Comparison of ENCODE assay signal across 9 cellular contexts in genomic region chrX:119067023-119067739, GRCh38. TPM values are rescaled to one million over a fixed set of nuclear protein-coding genes. Genes with fewer than 3 reads are reported as not detected.
DNase-seq lines count a peak whose midpoint lies in the region; ATAC-seq, FAIRE-seq and TF ChIP-seq lines count a peak whose summit lies in the region.
"Had no signal": no experiment of that assay in that cellular context is flagged by ENCODE, and none has a peak within 500 bp of the region (broad histone marks: within the 10 kb centered on the region; RNA-seq: fewer than 3 reads in every experiment).

No MANE protein-coding gene starts in this region.

- H2AFZ ChIP-seq in GM23338 (no peak overlapping the region), fibroblast of lung (ENCODE audit: low read length) (no peak overlapping the region)

- H3K9me3 ChIP-seq in fibroblast of lung (ENCODE audit: control insufficient read depth, insufficient read depth, low read depth, low read length), result no peaks in the 10 kb centered on the region
- H3K9me3 ChIP-seq: neutrophil had no signal

- no peak for FAIRE-seq in urothelium cell line (lab: Jason Lieb, UNC)

- H3K27me3 ChIP-seq in GM23338 (ENCODE audit: insufficient read depth) (no peaks in the 10 kb centered on the region), fibroblast of lung (ENCODE audit: control insufficient read depth, insufficient read depth, low read length) (no peaks in the 10 kb centered on the region)
- H3K27me3 ChIP-seq: neutrophil had no signal

- H3K36me3 ChIP-seq in GM23338 (ENCODE audit: insufficient read depth) (no peaks in the 10 kb centered on the region), fibroblast of lung (ENCODE audit: control insufficient read depth, insufficient read depth, low read length) (no peaks in the 10 kb centered on the region)
- H3K36me3 ChIP-seq: neutrophil had no signal

- H3K79me2 ChIP-seq in GM23338 (replicated peaks; ENCODE audit: insufficient read depth) (no peaks in the 10 kb centered on the region), fibroblast of lung (ENCODE audit: control insufficient read depth, insufficient read depth, low read length) (no peaks in the 10 kb centered on the region)

- H3K9me3 Mint-ChIP-seq in GM23338, result no peaks in the 10 kb centered on the region; the same call in 2 of the 3 replicates
- peaks cover 2% of the 10 kb centered on the region for H3K9me3 Mint-ChIP-seq in neural crest cell

- H3K27ac ChIP-seq in C4-2B (no peak overlapping the region), GM23338 (ENCODE audit: low read depth) (no peak overlapping the region), fibroblast of lung (ENCODE audit: insufficient read depth, low read length) (no peak overlapping the region)
- H3K27ac ChIP-seq: neutrophil had no signal

- H3K27ac Mint-ChIP-seq in GM23338 (no peak overlapping the region), neural crest cell (ENCODE audit: unreplicated experiment) (no peak overlapping the region)

- no peaks in the 10 kb centered on the region for H3K9me2 ChIP-seq in GM23338 (ENCODE audit: insufficient read depth)

- peak; percentile 78 for ATAC-seq in GM23338
- ATAC-seq in HG03571 (IDR thresholded peaks at IDR 0.05; ENCODE audit: unreplicated experiment), result no peak

- no peaks in the 10 kb centered on the region for H4K20me1 ChIP-seq in GM23338 (replicated peaks; ENCODE audit: insufficient read depth)
- H4K20me1 ChIP-seq in fibroblast of lung (ENCODE audit: control insufficient read depth, extremely low read depth, insufficient read depth, low read length), result no peaks in the 10 kb centered on the region

- H3K4me3 ChIP-seq in GM23338 (no peak overlapping the region), fibroblast of lung (replicated peaks in 1 of 4; ENCODE audit: control extremely low read depth in 1 of 4, insufficient read depth in 1 of 4, low read depth in 3 of 4, low read length in 4 of 4) (no peak overlapping the region)

- H3K9ac ChIP-seq in fibroblast of lung (ENCODE audit: insufficient read depth, low read length), result no peak overlapping the region

- H3K4me2 ChIP-seq in GM23338 (no peak overlapping the region), fibroblast of lung (ENCODE audit: extremely low read depth, insufficient read depth, low read length) (no peak overlapping the region)

- H3K27me3 Mint-ChIP-seq in GM23338 (ENCODE audit: insufficient read depth, low read depth, poor library complexity) (no peaks in the 10 kb centered on the region), neural crest cell (ENCODE audit: low read depth) (no peaks in the 10 kb centered on the region)

- TF ChIP-seq CTCF in C4-2B (conservative IDR thresholded peaks at IDR 0.05) (peak; percentile 72), GM23338 (conservative IDR thresholded peaks at IDR 0.05; ENCODE audit: low read depth in 2 of 2) (peak; percentile 64 to 75), fibroblast of lung (conservative IDR thresholded peaks at IDR 0.05 in 1 of 2, IDR thresholded peaks at IDR 0.05 in 1 of 2; ENCODE audit: low read depth in 1 of 2, low read length in 2 of 2) (peak; percentile 52 to 66), neural crest cell (conservative IDR thresholded peaks at IDR 0.05) (peak; percentile 64)

- H3K4me1 Mint-ChIP-seq in GM23338, result peaks cover 7% of the 10 kb centered on the region; the same call in 2 of the 3 replicates
- H3K4me1 Mint-ChIP-seq in neural crest cell, result no peaks in the 10 kb centered on the region

- peaks cover 9% of the 10 kb centered on the region; the same call in 1 of the 2 replicates for H3K4me1 ChIP-seq in GM23338 (ENCODE audit: insufficient read depth)
- no peaks in the 10 kb centered on the region for H3K4me1 ChIP-seq in fibroblast of lung (ENCODE audit: control insufficient read depth, extremely low read depth, insufficient read depth, low read length)

- H3K36me3 Mint-ChIP-seq in GM23338 (ENCODE audit: low read depth), result no peaks in the 10 kb centered on the region
- H3K36me3 Mint-ChIP-seq in neural crest cell (ENCODE audit: low read depth), result peaks cover 4% of the 10 kb centered on the region

- H3K4me3 Mint-ChIP-seq in GM23338, result no peak overlapping the region
- H3K4me3 Mint-ChIP-seq in neural crest cell, result no peak overlapping the region

- no peaks in the 10 kb centered on the region for H3F3A ChIP-seq in GM23338 (replicated peaks; ENCODE audit: low read depth)

- DNase-seq in GM23338 (ENCODE audit: low spot score) (peak; percentile 64), NCI-H345 (lab: John Stamatoyannopoulos, UW) (peak; percentile 24), fibroblast of lung (ENCODE audit: low read depth in 2 of 2) (peak; percentile 34 to 62), neural crest cell (ENCODE audit: low read depth, low spot score) (peak; percentile 38), urothelium cell line (ENCODE audit: low spot score) (peak; percentile 30)
- DNase-seq in activated CD8-positive, alpha-beta memory T cell treated with anti-CD3 and anti-CD28 coated beads, Interleukin-2, amount 50 U/mL, for 4 hours, result peak; percentile 21

TF ChIP-seq in GM23338, 12 proteins besides CTCF, POLR2A, EP300 and RAD21 (continues in another document):
- TF ChIP-seq ZNF331 (CRISPR knock-in tag; IDR thresholded peaks at IDR 0.05; ENCODE audit: low read depth) (no peak), POLR2AphosphoS5 (IDR thresholded peaks at IDR 0.05; ENCODE audit: low read depth) (no peak), ZNF114 (CRISPR knock-in tag; IDR thresholded peaks at IDR 0.05) (no peak), NANOG (IDR thresholded peaks at IDR 0.05; ENCODE audit: borderline replicate concordance) (no peak), REST (IDR thresholded peaks at IDR 0.05; ENCODE audit: unreplicated experiment) (no peak), JUNB (IDR thresholded peaks at IDR 0.05; ENCODE audit: unreplicated experiment) (no peak), CREB1 (CRISPR knock-in tag; IDR thresholded peaks at IDR 0.05; ENCODE audit: low read depth) (no peak), ETS1 (IDR thresholded peaks at IDR 0.05) (no peak), EZH2phosphoT487 (IDR thresholded peaks at IDR 0.05; ENCODE audit: unreplicated experiment) (no peak), STAT1 (IDR thresholded peaks at IDR 0.05; ENCODE audit: unreplicated experiment) (no peak), EZH2 (IDR thresholded peaks at IDR 0.05; ENCODE audit: low read depth, unreplicated experiment) (no peak)

RNA-seq across cellular contexts. Expression of gene CT47C1, which starts 5.6 kb away (rescaled TPM):
- not detected in 2 replicates for total RNA-seq in GM23338 (2014; rRNA removed; shearing (Covaris generic))
- not detected in 2 replicates for polyA plus RNA-seq in GM23338 (2016; fragmentation: Nextera tagmentation; extraction: Ambion mirVana)
- not detected in 2 replicates for total RNA-seq in fibroblast of lung
- not detected in 2 replicates for polyA plus RNA-seq in fibroblast of lung
- polyA plus RNA-seq in fibroblast of lung (2012), result not detected in 2 replicates
- polyA minus RNA-seq in fibroblast of lung (ENCODE audit: low replicate concordance), result not detected in 2 replicates
- not detected in 2 replicates for total RNA-seq in neural crest cell
